ENCODE assay signal across 7 cellular contexts in the genomic region with DNA sequence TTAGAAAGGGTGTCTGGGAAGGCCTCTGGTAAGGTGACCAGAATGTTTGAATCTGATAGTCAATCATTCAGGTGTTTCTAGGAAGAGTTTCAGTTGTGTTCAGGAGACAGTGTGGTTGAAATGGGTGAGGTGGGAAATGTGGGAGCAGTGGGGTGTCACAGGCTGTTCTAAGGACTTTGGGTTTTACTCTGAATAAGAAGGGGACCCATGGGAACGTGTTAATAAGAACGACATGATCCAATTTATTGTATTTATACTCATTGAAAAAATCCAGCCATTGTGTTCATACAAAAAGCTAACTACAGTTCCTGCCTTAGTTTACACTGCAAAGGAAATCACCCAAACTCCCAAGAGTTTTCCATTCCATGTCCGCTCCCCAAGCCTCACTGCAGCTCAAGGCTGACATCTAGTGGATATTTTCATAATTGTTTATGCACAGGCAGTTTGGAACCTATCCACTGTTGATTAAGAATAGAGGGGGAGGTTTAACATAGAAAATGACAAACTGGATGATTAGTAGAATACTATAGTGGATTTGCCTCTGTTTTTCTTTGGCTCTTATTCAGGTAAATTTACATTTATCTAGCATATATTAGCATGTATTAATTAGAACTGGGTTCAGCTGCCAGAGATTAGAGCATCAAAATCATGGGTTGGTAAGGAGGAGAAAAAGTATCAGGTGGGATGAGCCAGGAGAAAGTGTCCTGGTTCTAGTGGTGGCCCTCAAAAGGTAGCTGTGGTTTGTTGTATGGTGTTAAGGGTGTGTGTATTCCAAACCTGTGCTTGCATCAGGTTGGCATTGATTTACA. TPM values are rescaled to one million over a fixed set of nuclear protein-coding genes. Genes with fewer than 3 reads are reported as not detected.
DNase-seq lines count a peak whose midpoint lies in the region; ATAC-seq, FAIRE-seq and TF ChIP-seq lines count a peak whose summit lies in the region.

No MANE protein-coding gene starts in this region.

- ATAC-seq in GM19023 (IDR thresholded peaks at IDR 0.05; ENCODE audit: unreplicated experiment): peak; percentile 36
- ATAC-seq in Panc1: peak; percentile 83

- H3K4ac ChIP-seq in mesendoderm (ENCODE audit: low read depth, low read length): no peak overlapping the region

- H4K8ac ChIP-seq in mesendoderm (ENCODE audit: low read depth, low read length): no peak overlapping the region

- H3K27ac ChIP-seq in Panc1 (ENCODE audit: low read length) (no peak overlapping the region), mesendoderm (ENCODE audit: low read depth, low read length) (no peak overlapping the region)

- no peak overlapping the region for H2AK5ac ChIP-seq in mesendoderm (ENCODE audit: low read length)

- no peaks in the 10 kb centered on the region for H3K9me3 ChIP-seq in Panc1 (ENCODE audit: control insufficient read depth, insufficient read depth, low read depth, low read length)

- no TSS peak for BruUV-seq in Panc1 (replicated peaks; lab: Mats Ljungman, UMichigan)

- no peak overlapping the region for H3K4me3 ChIP-seq in Panc1 (ENCODE audit: low read depth in 2 of 2, low read length in 2 of 2)
- H3K4me3 ChIP-seq in mesendoderm (ENCODE audit: low read length): no peak overlapping the region

- no peak overlapping the region for H3K18ac ChIP-seq in mesendoderm (ENCODE audit: low read length)

- H3K36me3 ChIP-seq in Panc1 (ENCODE audit: control insufficient read depth, insufficient read depth, low read length) (no peaks in the 10 kb centered on the region), mesendoderm (ENCODE audit: control insufficient read depth, insufficient read depth, low read length) (no peaks in the 10 kb centered on the region)

- no peaks in the 10 kb centered on the region for H3K4me1 ChIP-seq in Panc1 (ENCODE audit: control insufficient read depth, insufficient read depth, low read length)
- peaks cover 2% of the 10 kb centered on the region for H3K4me1 ChIP-seq in mesendoderm (ENCODE audit: control insufficient read depth, low read depth, low read length)

- no peak overlapping the region for H3K56ac ChIP-seq in mesendoderm (ENCODE audit: low read length)

- H2BK5ac ChIP-seq in mesendoderm (ENCODE audit: low read length): no peak overlapping the region

- H2BK120ac ChIP-seq in mesendoderm (ENCODE audit: low read depth, low read length): no peak overlapping the region

- in situ Hi-C loops in Panc1 (cut with HindIII; ENCODE audit: low pct_unique_long_range_greater_than_20kb, low sequenced_read_pairs): no loop called here

- TF ChIP-seq RAD21 in Ishikawa (IDR thresholded peaks at IDR 0.05; ENCODE audit: low read depth): peak; percentile 99

- no peak for TF ChIP-seq EP300 in Ishikawa (IDR thresholded peaks at IDR 0.05; ENCODE audit: borderline replicate concordance)

- DNase-seq in DMS114 treated with DMSO at 0.1 percent for 48 hours (lab: John Stamatoyannopoulos, UW; ENCODE audit: unreplicated experiment): peak; percentile 25
- no peak for DNase-seq in Panc1 (ENCODE audit: low read depth, low spot score)
- DNase-seq in mesendoderm: peak; percentile 65
- no peak for DNase-seq in 8988T

- no peaks in the 10 kb centered on the region for H3K79me1 ChIP-seq in mesendoderm (ENCODE audit: low read length)

- H3K79me2 ChIP-seq in mesendoderm (ENCODE audit: control insufficient read depth, insufficient read depth, low read length): no peaks in the 10 kb centered on the region

- H3K27me3 ChIP-seq in Panc1 (ENCODE audit: control insufficient read depth, insufficient read depth, low read length) (no peaks in the 10 kb centered on the region), mesendoderm (ENCODE audit: insufficient read depth, low read length, poor library complexity) (no peaks in the 10 kb centered on the region)

- H3K23ac ChIP-seq in mesendoderm (ENCODE audit: low read length): no peak overlapping the region

- H2BK15ac ChIP-seq in mesendoderm (replicated peaks; ENCODE audit: low read depth): no peak overlapping the region

- POLR2A ChIA-PET in Panc1 (lab: Charles Lee): no interaction called here

- no CpG with 5 or more reads among the region's 3 CpGs for WGBS in mesendoderm (ENCODE audit: extremely low coverage, insufficient coverage, low lambda C conversion rate)

- FAIRE-seq in endometrium (lab: Jason Lieb, UNC): peak; percentile 97

- H3K4me2 ChIP-seq in mesendoderm (ENCODE audit: low read length): no peak overlapping the region

- H4K5ac ChIP-seq in mesendoderm (ENCODE audit: low read length): no peak overlapping the region

- peak; percentile 76 for TF ChIP-seq CTCF in Panc1 (IDR thresholded peaks at IDR 0.05)

- H3K9ac ChIP-seq in mesendoderm (ENCODE audit: low read length): peak overlapping the region; percentile 17

- intact Hi-C loops in Panc1 (cut with micrococcal nuclease; ENCODE audit: unreplicated experiment): loop anchor here (10.0 kb wide), 4 partner anchors 251 to 571 kb away; no protein-coding TSS in a partner anchor

- CTCF ChIA-PET in Panc1 (lab: Charles Lee): no interaction called here

TF ChIP-seq in Ishikawa, 13 proteins besides CTCF, POLR2A, EP300 and RAD21:
- TF ChIP-seq, protein P1, sequence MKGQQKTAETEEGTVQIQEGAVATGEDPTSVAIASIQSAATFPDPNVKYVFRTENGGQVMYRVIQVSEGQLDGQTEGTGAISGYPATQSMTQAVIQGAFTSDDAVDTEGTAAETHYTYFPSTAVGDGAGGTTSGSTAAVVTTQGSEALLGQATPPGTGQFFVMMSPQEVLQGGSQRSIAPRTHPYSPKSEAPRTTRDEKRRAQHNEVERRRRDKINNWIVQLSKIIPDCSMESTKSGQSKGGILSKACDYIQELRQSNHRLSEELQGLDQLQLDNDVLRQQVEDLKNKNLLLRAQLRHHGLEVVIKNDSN (IDR thresholded peaks at IDR 0.05): no peak
- TF ChIP-seq TAF1 (IDR thresholded peaks at IDR 0.05; ENCODE audit: low read depth): no peak
TF ChIP-seq in Ishikawa: peak in this region for 0.

RNA-seq across cellular contexts. Expression of a gene that starts 17.7 kb away (rescaled TPM):
- total RNA-seq in Panc1 (2021; ENCODE audit: unreplicated experiment): 0.82 TPM
- 0.33 TPM for polyA plus RNA-seq in Panc1 (2012; ENCODE audit: insufficient read length)
- 3.5 TPM for polyA plus RNA-seq in mesendoderm (2013, experiment 1 of 2)
- polyA plus RNA-seq in mesendoderm (2013, experiment 2 of 2): 3.5 TPM

Comparison
In these comparisons a context has a peak if more than half of its experiments do, and no peak if none do; other contexts are left out.
1. DNase-seq: peak in DMS114 treated with DMSO at 0.1 percent for 48 hours (single experiment) and mesendoderm (single experiment); none in Panc1 (single experiment) and 8988T (single experiment).